Comparison of ENCODE assay signal across 1 cellular context in the genomic region with DNA sequence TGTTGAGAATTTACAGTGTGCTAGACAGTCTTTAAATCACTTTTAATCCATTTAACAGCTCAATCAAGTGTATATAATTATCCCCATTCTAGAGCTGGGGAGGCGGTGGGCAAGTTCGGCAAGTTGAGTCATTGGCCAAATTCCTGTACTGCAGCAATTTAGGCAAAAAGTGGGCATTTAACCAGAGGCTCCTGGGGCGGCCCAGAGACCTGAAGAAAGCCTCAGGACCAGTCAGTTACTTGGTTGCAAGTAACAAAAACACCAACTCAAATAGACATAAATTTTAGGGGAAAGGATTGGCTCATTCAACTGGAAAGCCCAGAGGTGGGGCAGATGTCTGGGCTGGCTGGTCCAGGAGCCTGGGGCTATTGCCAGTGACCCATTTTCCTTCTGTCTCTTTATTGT.
TF ChIP-seq lines count a peak whose summit lies in the region.

No MANE protein-coding gene starts in this region.

TF ChIP-seq in HEK293, 187 proteins besides CTCF, POLR2A, EP300 and RAD21 (continued from another document):
- TF ChIP-seq ZNF354C (tag by site-specific recombination; IDR thresholded peaks at IDR 0.05; ENCODE audit: borderline replicate concordance, low read depth) (no peak), ZNF341 (tag by site-specific recombination; IDR thresholded peaks at IDR 0.05; ENCODE audit: low read depth) (no peak), ZNF211 (tag by site-specific recombination; IDR thresholded peaks at IDR 0.05; ENCODE audit: low read depth) (no peak), ZNF324 (tag by site-specific recombination; IDR thresholded peaks at IDR 0.05) (peak; percentile 16), ZNF558 (tag by site-specific recombination; IDR thresholded peaks at IDR 0.05) (no peak), ZNF660 (tag by site-specific recombination; IDR thresholded peaks at IDR 0.05) (peak; percentile 37), ZNF169 (tag by site-specific recombination; IDR thresholded peaks at IDR 0.05) (0 out of 2 replicates have a peak, but pooled peaks have one; percentile 47), ZBTB8A (tag by site-specific recombination; IDR thresholded peaks at IDR 0.05) (no peak), ZBTB21 (tag by site-specific recombination; IDR thresholded peaks at IDR 0.05) (no peak)
- TF ChIP-seq, protein P1, sequence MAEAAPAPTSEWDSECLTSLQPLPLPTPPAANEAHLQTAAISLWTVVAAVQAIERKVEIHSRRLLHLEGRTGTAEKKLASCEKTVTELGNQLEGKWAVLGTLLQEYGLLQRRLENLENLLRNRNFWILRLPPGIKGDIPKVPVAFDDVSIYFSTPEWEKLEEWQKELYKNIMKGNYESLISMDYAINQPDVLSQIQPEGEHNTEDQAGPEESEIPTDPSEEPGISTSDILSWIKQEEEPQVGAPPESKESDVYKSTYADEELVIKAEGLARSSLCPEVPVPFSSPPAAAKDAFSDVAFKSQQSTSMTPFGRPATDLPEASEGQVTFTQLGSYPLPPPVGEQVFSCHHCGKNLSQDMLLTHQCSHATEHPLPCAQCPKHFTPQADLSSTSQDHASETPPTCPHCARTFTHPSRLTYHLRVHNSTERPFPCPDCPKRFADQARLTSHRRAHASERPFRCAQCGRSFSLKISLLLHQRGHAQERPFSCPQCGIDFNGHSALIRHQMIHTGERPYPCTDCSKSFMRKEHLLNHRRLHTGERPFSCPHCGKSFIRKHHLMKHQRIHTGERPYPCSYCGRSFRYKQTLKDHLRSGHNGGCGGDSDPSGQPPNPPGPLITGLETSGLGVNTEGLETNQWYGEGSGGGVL (tag by site-specific recombination; IDR thresholded peaks at IDR 0.05) = no peak
- TF ChIP-seq, protein P2, sequence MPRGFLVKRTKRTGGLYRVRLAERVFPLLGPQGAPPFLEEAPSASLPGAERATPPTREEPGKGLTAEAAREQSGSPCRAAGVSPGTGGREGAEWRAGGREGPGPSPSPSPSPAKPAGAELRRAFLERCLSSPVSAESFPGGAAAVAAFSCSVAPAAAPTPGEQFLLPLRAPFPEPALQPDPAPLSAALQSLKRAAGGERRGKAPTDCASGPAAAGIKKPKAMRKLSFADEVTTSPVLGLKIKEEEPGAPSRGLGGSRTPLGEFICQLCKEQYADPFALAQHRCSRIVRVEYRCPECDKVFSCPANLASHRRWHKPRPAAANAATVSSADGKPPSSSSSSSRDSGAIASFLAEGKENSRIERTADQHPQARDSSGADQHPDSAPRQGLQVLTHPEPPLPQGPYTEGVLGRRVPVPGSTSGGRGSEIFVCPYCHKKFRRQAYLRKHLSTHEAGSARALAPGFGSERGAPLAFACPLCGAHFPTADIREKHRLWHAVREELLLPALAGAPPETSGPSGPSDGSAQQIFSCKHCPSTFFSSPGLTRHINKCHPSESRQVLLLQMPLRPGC (tag by site-specific recombination; IDR thresholded peaks at IDR 0.05) = peak; percentile 45; the same call in 1 of the 2 replicates
